ENCODE assay signal across 21 cellular contexts in genomic region chr6:134047673-134048072, GRCh38. TPM values are rescaled to one million over a fixed set of nuclear protein-coding genes. Genes with fewer than 3 reads are reported as not detected.
DNase-seq lines count a peak whose midpoint lies in the region; ATAC-seq and TF ChIP-seq lines count a peak whose summit lies in the region.
"Had no signal": no experiment of that assay in that cellular context is flagged by ENCODE, and none has a peak within 500 bp of the region (broad histone marks: within the 10 kb centered on the region; RNA-seq: fewer than 3 reads in every experiment).

No MANE protein-coding gene starts in this region.

- no peak for TF ChIP-seq EP300 in gastroesophageal sphincter (IDR thresholded peaks at IDR 0.05)

- no peaks in the 10 kb centered on the region for H3K36me3 ChIP-seq in gastroesophageal sphincter
- no peaks in the 10 kb centered on the region for H3K36me3 ChIP-seq in left lung
- H3K36me3 ChIP-seq in tibial artery = no peaks in the 10 kb centered on the region
- H3K36me3 ChIP-seq: colonic mucosa had no signal

- H3K27me3 ChIP-seq in gastroesophageal sphincter (no peaks in the 10 kb centered on the region), left lung (no peaks in the 10 kb centered on the region), tibial artery (no peaks in the 10 kb centered on the region)
- H3K27me3 ChIP-seq: colonic mucosa had no signal

- peak overlapping the region; percentile 0 to 46 (median 25) for H3K27ac ChIP-seq in gastroesophageal sphincter
- H3K27ac ChIP-seq in left lung = peak overlapping the region in 1 of 2 donors; percentile 13
- peak overlapping the region; percentile 23 to 70 for H3K27ac ChIP-seq in tibial artery
- H3K27ac ChIP-seq: colonic mucosa, parathyroid adenoma, RWPE1 had no signal

- DNase-seq in NCI-H446 treated with DMSO at 0.1 percent for 48 hours (lab: John Stamatoyannopoulos, UW) (peak; percentile 31), left lung (no peak), tibial artery (peak in 1 of 2 donors; percentile 70), SIG-M5 treated with dmso at 0.1 percent for 504 hours (lab: John Stamatoyannopoulos, UW; ENCODE audit: unreplicated experiment) (no peak)
- DNase-seq: activated CD4-positive, CD25-positive, alpha-beta regulatory T cell treated with anti-CD3 and anti-CD28 coated beads, Interleukin-2, amount 50 U/mL, for 72 hours; activated T-cell treated with anti-CD3 and anti-CD28 coated beads, Interleukin-2, amount 50 U/mL, for 72 hours; colonic mucosa; DMS79 treated with DMSO at 0.1 percent for 48 hours; Karpas-422; mesenchymal stem cell; natural killer cell; NCI-H1092; NCI-H2081; NCI-H510A treated with DMSO at 0.1 percent for 48 hours had no signal

- TF ChIP-seq POLR2A in gastroesophageal sphincter (IDR thresholded peaks at IDR 0.05) = no peak

- H3K4me1 ChIP-seq in gastroesophageal sphincter (peaks cover 4 to 64% (median 6%) of the 10 kb centered on the region in 3 donors), left lung (peaks cover 0 to 13% of the 10 kb centered on the region in 2 donors), tibial artery (peaks cover 0 to 63% (median 18%) of the 10 kb centered on the region in 4 donors)
- H3K4me1 ChIP-seq: colonic mucosa, parathyroid adenoma had no signal

- ATAC-seq in gastroesophageal sphincter (peak; percentile 20), left lung (peak; percentile 59), HG02885 (IDR thresholded peaks at IDR 0.05; ENCODE audit: poor library complexity, unreplicated experiment) (no peak), HG03280 (IDR thresholded peaks at IDR 0.05; ENCODE audit: unreplicated experiment) (no peak)
- ATAC-seq: activated T-cell treated with anti-CD3 and anti-CD28 coated beads, Interleukin-2, amount 50 U/mL, for 72 hours; natural killer cell; stimulated activated effector memory CD8-positive, alpha-beta T cell treated with anti-CD3 and anti-CD28 coated beads, Interleukin-12 subunit alpha, Interleukin-12 subunit beta, amount 100 ng/mL, for 72 hours had no signal

- intact Hi-C loops in left lung (cut with DNase I) (no loop called here), tibial artery (cut with DNase I; ENCODE audit: low total_unique reads) (no loop called here)

- H3K9me3 ChIP-seq in gastroesophageal sphincter (no peaks in the 10 kb centered on the region), left lung (peaks cover 0 to 2% of the 10 kb centered on the region in 2 donors), tibial artery (no peaks in the 10 kb centered on the region)
- H3K9me3 ChIP-seq: colonic mucosa had no signal

- TF ChIP-seq CTCF in gastroesophageal sphincter (IDR thresholded peaks at IDR 0.05) (no peak), left lung (IDR thresholded peaks at IDR 0.05) (no peak), tibial artery (IDR thresholded peaks at IDR 0.05) (no peak)

- H3K4me3 ChIP-seq in gastroesophageal sphincter (no peak overlapping the region), left lung (no peak overlapping the region), tibial artery (no peak overlapping the region)
- H3K4me3 ChIP-seq: colonic mucosa had no signal

- WGBS in gastroesophageal sphincter (ENCODE audit: low coverage in 1 of 2), 2 donors = 90 to 100% methylated on average over 2 of the region's 7 CpGs

RNA-seq across cellular contexts. Expression of gene SLC2A12, which starts 4.8 kb away (rescaled TPM):
- total RNA-seq in gastroesophageal sphincter (10 to 100 TPM; 22.8 to 70.5 (median 42.0) TPM), left lung (1 to 10 TPM; 2.4 to 3.8 TPM)
- total RNA-seq: activated CD8-positive, alpha-beta memory T cell treated with anti-CD3 and anti-CD28 coated beads for 36 hours had no signal

Comparison
In these comparisons a context has a peak if more than half of its experiments do, and no peak if none do; other contexts are left out.
1. ATAC-seq: peak in gastroesophageal sphincter (single experiment) and left lung (single experiment); none in HG02885 (single experiment) and HG03280 (single experiment).
2. RNA of gene SLC2A12, which starts 4.8 kb away (total RNA-seq): 22.8 to 70.5 TPM in gastroesophageal sphincter; 2.4 to 3.8 TPM in left lung; every median in the first group is over 4 times any median in the second.